Comparison of ENCODE assay signal across 19 cellular contexts in the genomic region with DNA sequence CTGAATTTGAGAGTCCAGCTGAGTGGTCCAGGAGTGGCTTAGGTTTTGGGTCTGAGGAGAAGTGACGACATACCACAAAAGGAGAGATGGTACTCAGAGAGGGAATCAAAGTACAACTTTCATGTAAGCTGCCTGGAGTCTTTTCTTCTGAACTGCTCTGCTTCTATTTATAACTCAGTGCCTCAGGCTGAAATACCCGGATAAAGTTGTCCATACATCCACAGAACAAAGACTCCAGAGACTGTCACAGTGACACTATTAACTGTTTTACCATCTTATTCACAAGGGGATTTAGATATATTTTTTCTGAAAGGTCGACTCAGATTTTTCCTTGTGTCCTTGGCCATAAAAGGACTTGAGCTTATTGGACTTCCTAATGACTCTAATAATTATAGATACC.
A peak's percentile ranks its signal among the peaks of the same experiment; 100 is the strongest.
DNase-seq lines count a peak whose midpoint lies in the region; ATAC-seq lines count a peak whose summit lies in the region.
"Had no signal": no experiment of that assay in that cellular context is flagged by ENCODE, and none has a peak within 500 bp of the region (broad histone marks: within the 10 kb centered on the region; RNA-seq: fewer than 3 reads in every experiment).

No MANE protein-coding gene starts in this region.

- no peaks in the 10 kb centered on the region for H3K36me3 ChIP-seq in HAP-1 (replicated peaks)

- H3K27me3 ChIP-seq in HAP-1 (ENCODE audit: low read depth): no peaks in the 10 kb centered on the region

- H3K4me3 ChIP-seq in HAP-1: no peak overlapping the region

- H3K9me3 ChIP-seq in HAP-1: no peaks in the 10 kb centered on the region

- H3K4me1 ChIP-seq in HAP-1: peaks cover 27% of the 10 kb centered on the region

- ATAC-seq in GM19463 (IDR thresholded peaks at IDR 0.05; ENCODE audit: unreplicated experiment): no peak
- ATAC-seq: T-helper 17 cell had no signal

- peak; percentile 29 for DNase-seq in NCI-H2227 (lab: John Stamatoyannopoulos, UW; ENCODE audit: unreplicated experiment)
- no peak for DNase-seq in NCI-H2227 treated with DMSO at 0.1 percent for 48 hours (lab: John Stamatoyannopoulos, UW)
- DNase-seq in HAP-1 (ENCODE audit: low spot score in 2 of 2): peak; percentile 42 to 87
- peak; percentile 16 for DNase-seq in NCI-H748 treated with DMSO at 0.1 percent for 48 hours (lab: John Stamatoyannopoulos, UW)
- DNase-seq in left kidney (ENCODE audit: low read depth, low spot score): peak; percentile 3
- DNase-seq in DMS79 (lab: John Stamatoyannopoulos, UW): no peak
- no peak for DNase-seq in ecto neural progenitor cell (ENCODE audit: low spot score)
- DNase-seq: CD4-positive, alpha-beta T cell; DMS53; H7; MV-4-11; NCI-H1694; NCI-H2081 treated with DMSO at 0.1 percent for 48 hours; NCI-H446; NCI-H526 treated with DMSO at 0.1 percent for 48 hours; RPMI8226; SIG-M5; T-helper 17 cell had no signal

- in situ Hi-C loops in HAP-1 (cut with MboI; ENCODE audit: low sequenced_read_pairs): no loop called here

Comparison
In these comparisons a context has a peak if more than half of its experiments do, and no peak if none do; other contexts are left out.
1. DNase-seq: peak in NCI-H2227 (single experiment), HAP-1 (2 of 2), NCI-H748 treated with DMSO at 0.1 percent for 48 hours (single experiment) and left kidney (single experiment); none in NCI-H2227 treated with DMSO at 0.1 percent for 48 hours (single experiment), DMS79 (single experiment) and ecto neural progenitor cell (single experiment).